8 cellular contexts compared by ENCODE assay signal in the genomic region with DNA sequence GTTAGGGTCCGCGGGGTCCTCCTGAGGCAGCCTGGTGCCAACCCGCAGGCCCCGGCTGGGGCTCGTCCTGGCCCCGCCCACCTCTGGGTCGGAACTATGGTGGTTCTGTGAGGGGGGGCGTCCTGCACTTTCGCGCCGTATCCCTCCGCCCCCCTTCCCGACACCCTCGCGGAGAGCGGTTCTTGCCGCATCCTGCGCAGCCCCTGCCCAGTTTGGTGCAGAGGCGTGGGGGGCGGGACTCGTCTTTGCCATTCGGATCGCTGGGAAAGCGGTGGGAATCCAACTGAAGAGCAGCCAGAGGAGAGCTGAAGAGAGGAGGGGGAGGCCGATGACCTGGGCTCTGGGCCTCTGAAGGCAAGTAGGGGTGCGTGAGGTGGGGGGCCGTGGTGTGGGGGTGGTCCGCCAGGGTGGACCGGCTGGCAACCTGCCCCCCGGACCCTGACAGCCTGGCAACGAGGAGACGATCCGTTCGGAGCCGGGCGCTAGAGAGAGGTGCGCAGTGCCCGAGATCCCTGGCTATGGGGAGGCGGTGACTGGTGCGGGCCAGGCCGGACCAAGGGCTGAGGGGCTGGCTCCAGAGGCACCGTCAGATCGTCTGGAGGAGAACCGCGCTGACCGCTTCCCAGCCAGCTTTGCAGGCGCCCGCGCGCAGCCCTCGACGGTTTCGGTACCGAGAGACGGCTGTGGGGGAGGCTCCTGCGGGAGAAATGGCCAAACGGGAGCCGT. TPM values are rescaled to one million over a fixed set of nuclear protein-coding genes. Genes with fewer than 3 reads are reported as not detected.
DNase-seq lines count a peak whose midpoint lies in the region; ATAC-seq, FAIRE-seq and TF ChIP-seq lines count a peak whose summit lies in the region.

A gene with protein sequence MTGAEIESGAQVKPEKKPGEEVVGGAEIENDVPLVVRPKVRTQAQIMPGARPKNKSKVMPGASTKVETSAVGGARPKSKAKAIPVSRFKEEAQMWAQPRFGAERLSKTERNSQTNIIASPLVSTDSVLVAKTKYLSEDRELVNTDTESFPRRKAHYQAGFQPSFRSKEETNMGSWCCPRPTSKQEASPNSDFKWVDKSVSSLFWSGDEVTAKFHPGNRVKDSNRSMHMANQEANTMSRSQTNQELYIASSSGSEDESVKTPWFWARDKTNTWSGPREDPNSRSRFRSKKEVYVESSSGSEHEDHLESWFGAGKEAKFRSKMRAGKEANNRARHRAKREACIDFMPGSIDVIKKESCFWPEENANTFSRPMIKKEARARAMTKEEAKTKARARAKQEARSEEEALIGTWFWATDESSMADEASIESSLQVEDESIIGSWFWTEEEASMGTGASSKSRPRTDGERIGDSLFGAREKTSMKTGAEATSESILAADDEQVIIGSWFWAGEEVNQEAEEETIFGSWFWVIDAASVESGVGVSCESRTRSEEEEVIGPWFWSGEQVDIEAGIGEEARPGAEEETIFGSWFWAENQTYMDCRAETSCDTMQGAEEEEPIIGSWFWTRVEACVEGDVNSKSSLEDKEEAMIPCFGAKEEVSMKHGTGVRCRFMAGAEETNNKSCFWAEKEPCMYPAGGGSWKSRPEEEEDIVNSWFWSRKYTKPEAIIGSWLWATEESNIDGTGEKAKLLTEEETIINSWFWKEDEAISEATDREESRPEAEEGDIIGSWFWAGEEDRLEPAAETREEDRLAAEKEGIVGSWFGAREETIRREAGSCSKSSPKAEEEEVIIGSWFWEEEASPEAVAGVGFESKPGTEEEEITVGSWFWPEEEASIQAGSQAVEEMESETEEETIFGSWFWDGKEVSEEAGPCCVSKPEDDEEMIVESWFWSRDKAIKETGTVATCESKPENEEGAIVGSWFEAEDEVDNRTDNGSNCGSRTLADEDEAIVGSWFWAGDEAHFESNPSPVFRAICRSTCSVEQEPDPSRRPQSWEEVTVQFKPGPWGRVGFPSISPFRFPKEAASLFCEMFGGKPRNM (N-terminal part only) (plus strand): TSS at position 242 of the 726 bp plus-strand sequence. CDS start 2,431 bp downstream, outside the sequence.

- H4K91ac ChIP-seq in neuronal stem cell (ENCODE audit: low read depth, low read length, poor library complexity), result no peak within 1 kb of the TSS

- peaks cover 11% of the 10 kb centered on the region for H3K36me3 Mint-ChIP-seq in type B pancreatic cell

- no peak within 1 kb of the TSS for H3K23ac ChIP-seq in neuronal stem cell (ENCODE audit: low read depth, low read length, poor library complexity)

- H3K36me3 ChIP-seq in gastroesophageal sphincter (no peaks in the 10 kb centered on the region), neuronal stem cell (replicated peaks in 1 of 2; ENCODE audit: control insufficient read depth in 2 of 2, insufficient read depth in 2 of 2, low read length in 2 of 2) (peaks cover 0 to 11% of the 10 kb centered on the region in 2 donors)

- no peak within 1 kb of the TSS for H2BK5ac ChIP-seq in neuronal stem cell (ENCODE audit: low read length)

- H3K4me3 ChIP-seq in gastroesophageal sphincter, result peak within 1 kb of the TSS; percentile 74 to 98
- peak within 1 kb of the TSS in 1 of 2 donors; percentile 78 for H3K4me3 ChIP-seq in neuronal stem cell (ENCODE audit: low read length in 2 of 2)

- TF ChIP-seq POLR2A in gastroesophageal sphincter (IDR thresholded peaks at IDR 0.05), result peak in 1 of 2 donors; percentile 32

- H3K79me1 ChIP-seq in neuronal stem cell (ENCODE audit: low read depth, low read length), result no peaks in the 10 kb centered on the region

- H3K27me3 ChIP-seq in gastroesophageal sphincter (no peaks in the 10 kb centered on the region), neuronal stem cell (ENCODE audit: control insufficient read depth in 3 of 3, insufficient read depth in 3 of 3, low read depth in 1 of 3, low read length in 3 of 3) (no peaks in the 10 kb centered on the region)

- ATAC-seq in GM18868 (IDR thresholded peaks at IDR 0.05; ENCODE audit: unreplicated experiment) (peak; percentile 39), gastroesophageal sphincter (peak; percentile 74)

- no peak for FAIRE-seq in urothelium cell line (lab: Jason Lieb, UNC)

- no peak within 1 kb of the TSS for H2BK120ac ChIP-seq in neuronal stem cell (ENCODE audit: low read depth, low read length)

- TF ChIP-seq CTCF in gastroesophageal sphincter (IDR thresholded peaks at IDR 0.05), result no peak
- TF ChIP-seq CTCF in type B pancreatic cell (conservative IDR thresholded peaks at IDR 0.05), result no peak

- peaks cover 4% of the 10 kb centered on the region for H3K9me3 Mint-ChIP-seq in type B pancreatic cell

- H3K9me3 ChIP-seq in gastroesophageal sphincter, result no peaks in the 10 kb centered on the region
- H3K9me3 ChIP-seq in neuronal stem cell (replicated peaks in 1 of 2; ENCODE audit: control insufficient read depth in 2 of 2, insufficient read depth in 1 of 2, low read depth in 1 of 2, low read length in 2 of 2), result no peaks in the 10 kb centered on the region

- no peak within 1 kb of the TSS for H4K8ac ChIP-seq in neuronal stem cell (ENCODE audit: low read depth, low read length)

- H3K4me3 Mint-ChIP-seq in type B pancreatic cell, result peak within 1 kb of the TSS; percentile 92

- H2AFZ ChIP-seq in neuronal stem cell (ENCODE audit: low read length), result no peak within 1 kb of the TSS

- peaks cover 0 to 23% (median 0%) of the 10 kb centered on the region in 3 donors for H3K4me1 ChIP-seq in gastroesophageal sphincter
- no peaks in the 10 kb centered on the region for H3K4me1 ChIP-seq in neuronal stem cell (ENCODE audit: control insufficient read depth in 2 of 2, insufficient read depth in 1 of 2, low read depth in 1 of 2, low read length in 2 of 2)

- DNase-seq in NCI-H510A treated with DMSO at 0.1 percent for 48 hours (lab: John Stamatoyannopoulos, UW) (peak; percentile 13), activated gamma-delta T cell treated with Interleukin-2 at 50 U/mL for 16 hours (peak; percentile 55), neuronal stem cell (ENCODE audit: low spot score) (peak; percentile 50), type B pancreatic cell (ENCODE audit: extremely low spot score, unreplicated experiment) (peak; percentile 72), urothelium cell line (ENCODE audit: low spot score) (no peak), NCI-H1417 treated with DMSO at 0.1 percent for 48 hours (lab: John Stamatoyannopoulos, UW) (no peak)

- H2BK12ac ChIP-seq in neuronal stem cell (ENCODE audit: low read length), result no peak within 1 kb of the TSS

- no peak within 1 kb of the TSS for H3K4ac ChIP-seq in neuronal stem cell (ENCODE audit: low read length)

- H3K27ac Mint-ChIP-seq in type B pancreatic cell, result peak within 1 kb of the TSS; percentile 69

- H3K18ac ChIP-seq in neuronal stem cell (ENCODE audit: low read length), result peak within 1 kb of the TSS; percentile 64

- 53% methylated on average over 3 of the region's 58 CpGs; no CpG with 5 or more reads in 1 of the 2 donors for WGBS in gastroesophageal sphincter (ENCODE audit: low coverage in 1 of 2), 2 donors
- no CpG with 5 or more reads among the region's 58 CpGs for WGBS in neuronal stem cell (ENCODE audit: extremely low coverage in 2 of 2, insufficient read length in 2 of 2, insufficient replicate concordance in 1 of 2), 2 donors

- no peak for TF ChIP-seq EP300 in gastroesophageal sphincter (IDR thresholded peaks at IDR 0.05)

- no peak within 1 kb of the TSS for H2AK5ac ChIP-seq in neuronal stem cell (ENCODE audit: low read depth, low read length)

- H3K14ac ChIP-seq in neuronal stem cell (ENCODE audit: low read length), result no peak within 1 kb of the TSS

- peak within 1 kb of the TSS; percentile 84 for H3K9ac ChIP-seq in neuronal stem cell (ENCODE audit: low read depth, low read length, poor library complexity)

- H3K27ac ChIP-seq in gastroesophageal sphincter, result peak within 1 kb of the TSS; percentile 78 to 87 (median 86)
- no peak within 1 kb of the TSS for H3K27ac ChIP-seq in neuronal stem cell (replicated peaks; ENCODE audit: low read length)

- peak within 1 kb of the TSS; percentile 66 for H3K4me2 ChIP-seq in neuronal stem cell (ENCODE audit: insufficient read depth, low read length, poor library complexity, severe bottlenecking)

- H3K4me1 Mint-ChIP-seq in type B pancreatic cell (ENCODE audit: unreplicated experiment), result peaks cover 6% of the 10 kb centered on the region

- no peak within 1 kb of the TSS for H2BK15ac ChIP-seq in neuronal stem cell (ENCODE audit: low read length)

- H3K27me3 Mint-ChIP-seq in type B pancreatic cell, result no peaks in the 10 kb centered on the region

RNA-seq across cellular contexts. Expression of the gene that starts here (rescaled TPM):
- 10 to 100 TPM; 10.8 to 33.8 (median 22.0) TPM for total RNA-seq in gastroesophageal sphincter
- 3.1 TPM for polyA plus RNA-seq in neuronal stem cell (2013, experiment 1 of 2)
- 3.0 TPM for polyA plus RNA-seq in neuronal stem cell (2013, experiment 2 of 2)
- total RNA-seq in type B pancreatic cell (ENCODE audit: low replicate concordance), result 2.8 and 8.3 TPM in 2 replicates

Comparison
In these comparisons a context has a peak if more than half of its experiments do, and no peak if none do; other contexts are left out.
1. DNase-seq: peak in NCI-H510A treated with DMSO at 0.1 percent for 48 hours (single experiment), activated gamma-delta T cell treated with Interleukin-2 at 50 U/mL for 16 hours (single experiment), neuronal stem cell (single experiment) and type B pancreatic cell (single experiment); none in urothelium cell line (single experiment) and NCI-H1417 treated with DMSO at 0.1 percent for 48 hours (single experiment).